Comparison of ENCODE assay signal across 8 cellular contexts in genomic region chr2:20781656-20782265, GRCh38. TPM values are rescaled to one million over a fixed set of nuclear protein-coding genes. Genes with fewer than 3 reads are reported as not detected.
DNase-seq lines count a peak whose midpoint lies in the region; ATAC-seq and TF ChIP-seq lines count a peak whose summit lies in the region.

No MANE protein-coding gene starts in this region.

- no peaks in the 10 kb centered on the region for H3K9me2 ChIP-seq in Loucy (replicated peaks; ENCODE audit: low read depth, low read length)

- H3K36me3 ChIP-seq in Loucy (ENCODE audit: insufficient read depth, low read length) = peaks cover 2% of the 10 kb centered on the region; the same call in 1 of the 2 replicates
- no peaks in the 10 kb centered on the region for H3K36me3 ChIP-seq in body of pancreas (replicated peaks in 1 of 2; ENCODE audit: insufficient read depth in 1 of 2, low read depth in 2 of 2)
- no peaks in the 10 kb centered on the region for H3K36me3 ChIP-seq in mesendoderm (ENCODE audit: control insufficient read depth, insufficient read depth, low read length)

- H3K4ac ChIP-seq in mesendoderm (ENCODE audit: low read depth, low read length) = no peak overlapping the region

- H3K9me3 ChIP-seq in Loucy (ENCODE audit: insufficient read depth, low read depth, low read length) = no peaks in the 10 kb centered on the region
- H3K9me3 ChIP-seq in body of pancreas = no peaks in the 10 kb centered on the region

- H3K4me2 ChIP-seq in Loucy (ENCODE audit: low read depth, low read length, poor library complexity, severe bottlenecking) (no peak overlapping the region), mesendoderm (ENCODE audit: low read length) (no peak overlapping the region)

- TF ChIP-seq CTCF in Loucy (conservative IDR thresholded peaks at IDR 0.05; ENCODE audit: low read length) = peak; percentile 81
- TF ChIP-seq CTCF in body of pancreas (IDR thresholded peaks at IDR 0.05) = peak; percentile 25 to 42 (median 29)

- H3K27me3 ChIP-seq in Loucy (ENCODE audit: insufficient read depth, low read length, poor library complexity, severe bottlenecking) = no peaks in the 10 kb centered on the region
- no peaks in the 10 kb centered on the region for H3K27me3 ChIP-seq in body of pancreas
- H3K27me3 ChIP-seq in mesendoderm (ENCODE audit: insufficient read depth, low read length, poor library complexity) = no peaks in the 10 kb centered on the region

- no peak overlapping the region for H3K9ac ChIP-seq in Loucy (ENCODE audit: low read depth, low read length, poor library complexity, severe bottlenecking)
- no peak overlapping the region for H3K9ac ChIP-seq in mesendoderm (ENCODE audit: low read length)

- peak; percentile 82 for ATAC-seq in GM21619 (IDR thresholded peaks at IDR 0.05; ENCODE audit: unreplicated experiment)
- ATAC-seq in body of pancreas = no peak

- H3K27ac ChIP-seq in body of pancreas (no peak overlapping the region), mesendoderm (ENCODE audit: low read depth, low read length) (no peak overlapping the region)

- H3K79me2 ChIP-seq in Loucy (ENCODE audit: insufficient read depth, low read length) = no peaks in the 10 kb centered on the region
- H3K79me2 ChIP-seq in mesendoderm (ENCODE audit: control insufficient read depth, insufficient read depth, low read length) = no peaks in the 10 kb centered on the region

- intact Hi-C loops in body of pancreas (cut with DNase I) = no loop called here

- H2AFZ ChIP-seq in Loucy (ENCODE audit: low read length) = no peak overlapping the region

- no peaks in the 10 kb centered on the region for H4K20me1 ChIP-seq in Loucy (ENCODE audit: insufficient read depth, low read length, poor library complexity, severe bottlenecking)

- H3K23ac ChIP-seq in mesendoderm (ENCODE audit: low read length) = no peak overlapping the region

- no peak overlapping the region for H2AK5ac ChIP-seq in mesendoderm (ENCODE audit: low read length)

- no peaks in the 10 kb centered on the region for H3K79me1 ChIP-seq in mesendoderm (ENCODE audit: low read length)

- H3K18ac ChIP-seq in mesendoderm (ENCODE audit: low read length) = no peak overlapping the region

- DNase-seq in NOMO-1 treated with DMSO at 0.1 percent for 48 hours (lab: John Stamatoyannopoulos, UW; ENCODE audit: unreplicated experiment) (peak; percentile 4), NOMO-1 treated with dmso at 0.1 percent for 144 hours (lab: John Stamatoyannopoulos, UW; ENCODE audit: unreplicated experiment) (no peak), body of pancreas (peak in 1 of 4 donors; percentile 15), mesendoderm (peak; percentile 49), mesenteric fat pad (ENCODE audit: low spot score) (no peak), NCI-H1930 (lab: John Stamatoyannopoulos, UW) (no peak)

- H4K8ac ChIP-seq in mesendoderm (ENCODE audit: low read depth, low read length) = no peak overlapping the region

- no peak overlapping the region for H3K56ac ChIP-seq in mesendoderm (ENCODE audit: low read length)

- no peak overlapping the region for H2BK15ac ChIP-seq in mesendoderm (replicated peaks; ENCODE audit: low read depth)

- H3K4me3 ChIP-seq in Loucy (ENCODE audit: low read length, poor library complexity, severe bottlenecking) (no peak overlapping the region), body of pancreas (no peak overlapping the region), mesendoderm (ENCODE audit: low read length) (no peak overlapping the region)

- H2BK120ac ChIP-seq in mesendoderm (ENCODE audit: low read depth, low read length) = no peak overlapping the region

- peaks cover 4% of the 10 kb centered on the region for H3K4me1 ChIP-seq in Loucy (ENCODE audit: insufficient read depth, low read length, poor library complexity, severe bottlenecking)
- no peaks in the 10 kb centered on the region for H3K4me1 ChIP-seq in body of pancreas
- H3K4me1 ChIP-seq in mesendoderm (ENCODE audit: control insufficient read depth, low read depth, low read length) = no peaks in the 10 kb centered on the region

- H2BK5ac ChIP-seq in mesendoderm (ENCODE audit: low read length) = no peak overlapping the region

- no peak for TF ChIP-seq POLR2A in body of pancreas (IDR thresholded peaks at IDR 0.05)

- H4K5ac ChIP-seq in mesendoderm (ENCODE audit: low read length) = no peak overlapping the region

- H3F3A ChIP-seq in Loucy (ENCODE audit: low read depth) = no peaks in the 10 kb centered on the region

- WGBS in body of pancreas, 2 donors = 71% methylated on average over 3 of the region's 3 CpGs
- no CpG with 5 or more reads among the region's 3 CpGs for WGBS in mesendoderm (ENCODE audit: extremely low coverage, insufficient coverage, low lambda C conversion rate)

RNA-seq across cellular contexts. Expression of gene LDAH, which starts 41.1 kb away (rescaled TPM):
- total RNA-seq in body of pancreas (10 to 100 TPM in 1 of 2 donors, 1 to 10 TPM in 1; 6.9 to 10.6 TPM), mesenteric fat pad (12.7 TPM)
- polyA plus RNA-seq in mesendoderm (2013, experiment 1 of 2) = 18.0 TPM
- polyA plus RNA-seq in mesendoderm (2013, experiment 2 of 2) = 18.9 TPM

Comparison
In these comparisons a context has a peak if more than half of its experiments do, and no peak if none do; other contexts are left out.
1. DNase-seq: peak in NOMO-1 treated with DMSO at 0.1 percent for 48 hours (single experiment) and mesendoderm (single experiment); none in NOMO-1 treated with dmso at 0.1 percent for 144 hours (single experiment), mesenteric fat pad (single experiment) and NCI-H1930 (0 of 2).